Comparison of ENCODE assay signal across 17 cellular contexts in genomic region chr20:31630187-31630790, GRCh38. TPM values are rescaled to one million over a fixed set of nuclear protein-coding genes. Genes with fewer than 3 reads are reported as not detected.
DNase-seq lines count a peak whose midpoint lies in the region; ATAC-seq, FAIRE-seq and TF ChIP-seq lines count a peak whose summit lies in the region.
"Had no signal": no experiment of that assay in that cellular context is flagged by ENCODE, and none has a peak within 500 bp of the region (broad histone marks: within the 10 kb centered on the region; RNA-seq: fewer than 3 reads in every experiment).

No MANE protein-coding gene starts in this region.

- peak in 1 of 2 donors; percentile 33 for DNase-seq in activated T-cell treated with anti-CD3 and anti-CD28 coated beads, Interleukin-2, amount 50 U/mL, for 72 hours
- no peak for DNase-seq in activated T-cell treated with anti-CD3 and anti-CD28 coated beads, Interleukin-2, amount 50 U/mL, for 24 hours
- DNase-seq in NCI-H2029 treated with DMSO at 0.1 percent for 48 hours (lab: John Stamatoyannopoulos, UW) = peak; percentile 54
- peak; percentile 39 to 79 (median 63) for DNase-seq in body of pancreas
- DNase-seq in NCI-H2107 (lab: John Stamatoyannopoulos, UW) = no peak
- no peak for DNase-seq in GM19239 (ENCODE audit: insufficient read length, low spot score)
- no peak for DNase-seq in Calu3
- DNase-seq: activated naive CD4-positive, alpha-beta T cell treated with anti-CD3 and anti-CD28 coated beads, Interleukin-2, amount 10 ng/mL, durations not matched to agents 7 days and 5 days; NCI-H1436; NCI-H82; occipital lobe; SJCRH30 had no signal

- BruUV-seq in Calu3 (replicated peaks; lab: Mats Ljungman, UMichigan) = no TSS peak

- no peaks in the 10 kb centered on the region for H3K4me1 ChIP-seq in body of pancreas
- H3K4me1 ChIP-seq: SJCRH30 had no signal

- H3K4me1 Mint-ChIP-seq in activated T-cell treated with anti-CD3 and anti-CD28 coated beads, Interleukin-2, amount 50 U/mL, for 72 hours (ENCODE audit: low read depth) = peaks cover 9% of the 10 kb centered on the region
- peaks cover 4% of the 10 kb centered on the region for H3K4me1 Mint-ChIP-seq in activated T-cell treated with anti-CD3 and anti-CD28 coated beads, Interleukin-2, amount 50 U/mL, for 24 hours (ENCODE audit: low read depth)
- H3K4me1 Mint-ChIP-seq in stimulated activated memory B cell treated with anti-CD40 and anti-IgM and Interleukin-4, amounts not matched to agents 10 μg/mL and 1 μg/mL and 100 μg/mL, for 72 hours = no peaks in the 10 kb centered on the region
- no peaks in the 10 kb centered on the region for H3K4me1 Mint-ChIP-seq in Calu3 (ENCODE audit: low read depth, unreplicated experiment)
- H3K4me1 Mint-ChIP-seq: activated naive CD4-positive, alpha-beta T cell treated with anti-CD3 and anti-CD28 coated beads, Interleukin-2, amount 10 ng/mL, durations not matched to agents 7 days and 5 days had no signal

- no peak for TF ChIP-seq CTCF in body of pancreas (IDR thresholded peaks at IDR 0.05)
- TF ChIP-seq CTCF in Calu3 (IDR thresholded peaks at IDR 0.05; ENCODE audit: unreplicated experiment) = no peak

- no peaks in the 10 kb centered on the region for H3K9me3 ChIP-seq in body of pancreas
- H3K9me3 ChIP-seq: SJCRH30 had no signal

- ATAC-seq in activated T-cell treated with anti-CD3 and anti-CD28 coated beads, Interleukin-2, amount 50 U/mL, for 72 hours (replicated peaks in 1 of 2) = peak; percentile 55 to 82
- ATAC-seq in body of pancreas = peak; percentile 42
- ATAC-seq in stimulated activated memory B cell treated with anti-CD40 and anti-IgM and Interleukin-4, amounts not matched to agents 10 μg/mL and 1 μg/mL and 100 μg/mL, for 72 hours = peak; percentile 53

- WGBS in body of pancreas, 2 donors = 41 to 49% methylated on average over 2 of the region's 2 CpGs

- H3K27ac ChIP-seq in body of pancreas = no peak overlapping the region
- H3K27ac ChIP-seq: SJCRH30 had no signal

- H3K4me3 Mint-ChIP-seq in activated T-cell treated with anti-CD3 and anti-CD28 coated beads, Interleukin-2, amount 50 U/mL, for 72 hours = no peak overlapping the region
- H3K4me3 Mint-ChIP-seq in activated T-cell treated with anti-CD3 and anti-CD28 coated beads, Interleukin-2, amount 50 U/mL, for 24 hours = no peak overlapping the region
- H3K4me3 Mint-ChIP-seq in stimulated activated memory B cell treated with anti-CD40 and anti-IgM and Interleukin-4, amounts not matched to agents 10 μg/mL and 1 μg/mL and 100 μg/mL, for 72 hours = no peak overlapping the region
- no peak overlapping the region for H3K4me3 Mint-ChIP-seq in Calu3 (ENCODE audit: low read depth, unreplicated experiment)
- H3K4me3 Mint-ChIP-seq: activated naive CD4-positive, alpha-beta T cell treated with anti-CD3 and anti-CD28 coated beads, Interleukin-2, amount 10 ng/mL, durations not matched to agents 7 days and 5 days; stimulated activated naive CD8-positive, alpha-beta T cell treated with anti-CD3 and anti-CD28 coated beads, Interleukin-15, Interleukin-2, amounts not matched to agents 100 ng/mL and 50 ng/mL, for 24 hours had no signal

- intact Hi-C loops in body of pancreas (cut with DNase I) = no loop called here
- intact Hi-C loops in Calu3 (cut with micrococcal nuclease; ENCODE audit: unreplicated experiment) = no loop called here

- FAIRE-seq in GM19239 (lab: Jason Lieb, UNC) = no peak
- FAIRE-seq: G401.6, HTR-8/SVneo, keratinocyte had no signal

- H3K27ac Mint-ChIP-seq in activated T-cell treated with anti-CD3 and anti-CD28 coated beads, Interleukin-2, amount 50 U/mL, for 72 hours = no peak overlapping the region
- no peak overlapping the region for H3K27ac Mint-ChIP-seq in activated T-cell treated with anti-CD3 and anti-CD28 coated beads, Interleukin-2, amount 50 U/mL, for 24 hours
- H3K27ac Mint-ChIP-seq in stimulated activated memory B cell treated with anti-CD40 and anti-IgM and Interleukin-4, amounts not matched to agents 10 μg/mL and 1 μg/mL and 100 μg/mL, for 72 hours = no peak overlapping the region
- no peak overlapping the region for H3K27ac Mint-ChIP-seq in Calu3 (ENCODE audit: unreplicated experiment)
- H3K27ac Mint-ChIP-seq: activated naive CD4-positive, alpha-beta T cell treated with anti-CD3 and anti-CD28 coated beads, Interleukin-2, amount 10 ng/mL, durations not matched to agents 7 days and 5 days; stimulated activated naive CD8-positive, alpha-beta T cell treated with anti-CD3 and anti-CD28 coated beads, Interleukin-15, Interleukin-2, amounts not matched to agents 100 ng/mL and 50 ng/mL, for 24 hours had no signal

- CTCF ChIA-PET in Calu3 (lab: Charles Lee) = no interaction called here

- no peaks in the 10 kb centered on the region for H3K27me3 Mint-ChIP-seq in activated T-cell treated with anti-CD3 and anti-CD28 coated beads, Interleukin-2, amount 50 U/mL, for 72 hours (ENCODE audit: low read depth)
- H3K27me3 Mint-ChIP-seq in activated T-cell treated with anti-CD3 and anti-CD28 coated beads, Interleukin-2, amount 50 U/mL, for 24 hours = no peaks in the 10 kb centered on the region
- no peaks in the 10 kb centered on the region for H3K27me3 Mint-ChIP-seq in stimulated activated memory B cell treated with anti-CD40 and anti-IgM and Interleukin-4, amounts not matched to agents 10 μg/mL and 1 μg/mL and 100 μg/mL, for 72 hours
- H3K27me3 Mint-ChIP-seq in Calu3 (ENCODE audit: unreplicated experiment) = no peaks in the 10 kb centered on the region
- H3K27me3 Mint-ChIP-seq: activated naive CD4-positive, alpha-beta T cell treated with anti-CD3 and anti-CD28 coated beads, Interleukin-2, amount 10 ng/mL, durations not matched to agents 7 days and 5 days; stimulated activated naive CD8-positive, alpha-beta T cell treated with anti-CD3 and anti-CD28 coated beads, Interleukin-15, Interleukin-2, amounts not matched to agents 100 ng/mL and 50 ng/mL, for 24 hours had no signal

- H3K4me3 ChIP-seq in body of pancreas = no peak overlapping the region
- H3K4me3 ChIP-seq: SJCRH30 had no signal

- no peaks in the 10 kb centered on the region for H3K36me3 ChIP-seq in body of pancreas (replicated peaks in 1 of 2; ENCODE audit: insufficient read depth in 1 of 2, low read depth in 2 of 2)
- H3K36me3 ChIP-seq: SJCRH30 had no signal

- no peak for TF ChIP-seq POLR2A in body of pancreas (IDR thresholded peaks at IDR 0.05)

- H3K9me3 Mint-ChIP-seq in activated T-cell treated with anti-CD3 and anti-CD28 coated beads, Interleukin-2, amount 50 U/mL, for 72 hours = no peaks in the 10 kb centered on the region
- H3K9me3 Mint-ChIP-seq in activated T-cell treated with anti-CD3 and anti-CD28 coated beads, Interleukin-2, amount 50 U/mL, for 24 hours = no peaks in the 10 kb centered on the region
- H3K9me3 Mint-ChIP-seq in stimulated activated memory B cell treated with anti-CD40 and anti-IgM and Interleukin-4, amounts not matched to agents 10 μg/mL and 1 μg/mL and 100 μg/mL, for 72 hours = peaks cover 2% of the 10 kb centered on the region
- H3K9me3 Mint-ChIP-seq in Calu3 (ENCODE audit: low read depth, unreplicated experiment) = no peaks in the 10 kb centered on the region
- H3K9me3 Mint-ChIP-seq: activated naive CD4-positive, alpha-beta T cell treated with anti-CD3 and anti-CD28 coated beads, Interleukin-2, amount 10 ng/mL, durations not matched to agents 7 days and 5 days; stimulated activated naive CD8-positive, alpha-beta T cell treated with anti-CD3 and anti-CD28 coated beads, Interleukin-15, Interleukin-2, amounts not matched to agents 100 ng/mL and 50 ng/mL, for 24 hours had no signal

- H3K36me3 Mint-ChIP-seq in activated T-cell treated with anti-CD3 and anti-CD28 coated beads, Interleukin-2, amount 50 U/mL, for 72 hours (ENCODE audit: insufficient read depth in 2 of 2) = no peaks in the 10 kb centered on the region
- no peaks in the 10 kb centered on the region for H3K36me3 Mint-ChIP-seq in activated T-cell treated with anti-CD3 and anti-CD28 coated beads, Interleukin-2, amount 50 U/mL, for 24 hours (ENCODE audit: low read depth)
- no peaks in the 10 kb centered on the region for H3K36me3 Mint-ChIP-seq in stimulated activated memory B cell treated with anti-CD40 and anti-IgM and Interleukin-4, amounts not matched to agents 10 μg/mL and 1 μg/mL and 100 μg/mL, for 72 hours
- no peaks in the 10 kb centered on the region for H3K36me3 Mint-ChIP-seq in Calu3 (ENCODE audit: insufficient read depth, unreplicated experiment)
- H3K36me3 Mint-ChIP-seq: activated naive CD4-positive, alpha-beta T cell treated with anti-CD3 and anti-CD28 coated beads, Interleukin-2, amount 10 ng/mL, durations not matched to agents 7 days and 5 days had no signal

- H3K27me3 ChIP-seq in body of pancreas = no peaks in the 10 kb centered on the region
- H3K27me3 ChIP-seq: SJCRH30 had no signal

RNA-seq across cellular contexts. Expression of gene COX4I2, which starts 7.4 kb away (rescaled TPM):
- total RNA-seq in activated T-cell treated with anti-CD3 and anti-CD28 coated beads, Interleukin-2, amount 50 U/mL, for 72 hours = not detected
- total RNA-seq in body of pancreas (not detected), Calu3 (2022) (not detected in 2 replicates)
- total RNA-seq: occipital lobe, SJCRH30 had no signal

RNA-seq across cellular contexts. Expression of gene ID1, which starts 25.2 kb away (rescaled TPM):
- total RNA-seq in activated T-cell treated with anti-CD3 and anti-CD28 coated beads, Interleukin-2, amount 50 U/mL, for 72 hours = 1 to 10 TPM in 1 of 2 donors, under 1 TPM in 1; 0.84 to 2.0 TPM
- total RNA-seq in body of pancreas (100 to 1,000 TPM; 169 to 245 TPM), Calu3 (2022) (347 and 431 TPM in 2 replicates)

Comparison
In these comparisons a context has a peak if more than half of its experiments do, and no peak if none do; other contexts are left out.
1. DNase-seq: peak in NCI-H2029 treated with DMSO at 0.1 percent for 48 hours (single experiment) and body of pancreas (4 of 4); none in activated T-cell treated with anti-CD3 and anti-CD28 coated beads, Interleukin-2, amount 50 U/mL, for 24 hours (single experiment), NCI-H2107 (single experiment), GM19239 (single experiment) and Calu3 (single experiment).
2. RNA of gene ID1, which starts 25.2 kb away (total RNA-seq): 347 to 431 TPM in Calu3 and 169 to 245 TPM in body of pancreas; 0.84 to 2.0 TPM in activated T-cell treated with anti-CD3 and anti-CD28 coated beads, Interleukin-2, amount 50 U/mL, for 72 hours; every median in the first group is over 10 times any median in the second.
3. Peak in every context shown above with its lines, with median percentiles within 50 percentile points of each other: ATAC-seq.